ENCODE assay signal across 33 cellular contexts in genomic region chr4:1618438-1618837, GRCh38.
DNase-seq lines count a peak whose midpoint lies in the region; TF ChIP-seq lines count a peak whose summit lies in the region.
"Had no signal": no experiment of that assay in that cellular context is flagged by ENCODE, and none has a peak within 500 bp of the region (broad histone marks: within the 10 kb centered on the region; RNA-seq: fewer than 3 reads in every experiment).

No MANE protein-coding gene starts in this region.

- H3K9ac ChIP-seq in H9 (ENCODE audit: extremely low read depth, insufficient read length, low read length) (no peak overlapping the region), neuronal stem cell (ENCODE audit: low read depth, low read length, poor library complexity) (no peak overlapping the region)
- H3K9ac ChIP-seq: BLaER1; BLaER1 treated with 17β-estradiol and CSF1 and Interleukin-3, amounts not matched to agents 10 nM and 100 nM had no signal

- H3T11ph ChIP-seq in H9 (ENCODE audit: low read length): no peak overlapping the region

- H3K36me3 Mint-ChIP-seq in H9 (ENCODE audit: insufficient read depth in 1 of 3, low read depth in 3 of 3): no peaks in the 10 kb centered on the region; a peak in 1 of 7 replicates
- H3K36me3 Mint-ChIP-seq: CD14-positive monocyte; CD4-positive, alpha-beta memory T cell; CD8-positive, alpha-beta T cell had no signal

- H3K4ac ChIP-seq in H9 (ENCODE audit: low read depth, low read length) (no peak overlapping the region), neuronal stem cell (ENCODE audit: low read length) (no peak overlapping the region)

- H2AK5ac ChIP-seq in H9 (ENCODE audit: insufficient read length, low read length): no peak overlapping the region
- no peak overlapping the region for H2AK5ac ChIP-seq in neuronal stem cell (ENCODE audit: low read depth, low read length)

- no peaks in the 10 kb centered on the region for H4K20me1 ChIP-seq in H9 (ENCODE audit: control insufficient read depth, insufficient read depth, insufficient read length)
- H4K20me1 ChIP-seq: BLaER1 had no signal

- no peaks in the 10 kb centered on the region for H3K4me1 Mint-ChIP-seq in H9
- H3K4me1 Mint-ChIP-seq: CD14-positive monocyte had no signal

- no peak overlapping the region for H3K27ac Mint-ChIP-seq in H9
- H3K27ac Mint-ChIP-seq: B cell; CD14-positive monocyte; CD4-positive, alpha-beta T cell; CD8-positive, alpha-beta T cell had no signal

- H4K8ac ChIP-seq in H9 (replicated peaks; ENCODE audit: insufficient read length, low read depth, low read length): no peak overlapping the region
- no peak overlapping the region for H4K8ac ChIP-seq in neuronal stem cell (ENCODE audit: low read depth, low read length)

- peak overlapping the region; percentile 13; the same call in 1 of the 2 replicates for H3K14ac ChIP-seq in H9 (ENCODE audit: insufficient read depth, low read length)
- no peak overlapping the region for H3K14ac ChIP-seq in neuronal stem cell (ENCODE audit: low read length)

- no peaks in the 10 kb centered on the region; the same call in none of the 2 replicates for H3K27me3 Mint-ChIP-seq in H9 (ENCODE audit: low read depth)
- H3K27me3 Mint-ChIP-seq: B cell; CD4-positive, alpha-beta T cell; CD4-positive, CD25-positive, alpha-beta regulatory T cell had no signal

- no peak overlapping the region for H4K5ac ChIP-seq in H9 (ENCODE audit: insufficient read length, low read depth, low read length)

- H3K79me2 ChIP-seq in H9 (ENCODE audit: insufficient read depth, low read length): no peaks in the 10 kb centered on the region

- no peak for TF ChIP-seq POLR2A in spleen (IDR thresholded peaks at IDR 0.05)

- no peak overlapping the region for H3K56ac ChIP-seq in H9 (ENCODE audit: insufficient read length, low read depth, low read length)

- no peak overlapping the region for H3K4me3 Mint-ChIP-seq in H9
- H3K4me3 Mint-ChIP-seq: B cell; CD14-positive monocyte; CD4-positive, alpha-beta T cell; CD8-positive, alpha-beta memory T cell; CD8-positive, alpha-beta T cell had no signal

- H3K27ac ChIP-seq in H9 (ENCODE audit: insufficient read length, low read depth, low read length): no peak overlapping the region
- no peak overlapping the region for H3K27ac ChIP-seq in neuronal stem cell (replicated peaks; ENCODE audit: low read length)
- no peak overlapping the region for H3K27ac ChIP-seq in spleen
- no peak overlapping the region for H3K27ac ChIP-seq in caudate nucleus (ENCODE audit: low read depth, low read length)
- H3K27ac ChIP-seq: 22Rv1; A549; BLaER1; BLaER1 treated with 17β-estradiol and CSF1 and Interleukin-3, amounts not matched to agents 10 nM and 100 nM; C4-2B had no signal

- H3K23ac ChIP-seq in H9 (ENCODE audit: insufficient read length, low read depth, low read length): no peak overlapping the region
- H3K23ac ChIP-seq in neuronal stem cell (ENCODE audit: low read depth, low read length, poor library complexity): no peak overlapping the region

- no peak overlapping the region for H2BK5ac ChIP-seq in H9 (ENCODE audit: insufficient read length, low read length)
- H2BK5ac ChIP-seq in neuronal stem cell (ENCODE audit: low read length): no peak overlapping the region

- DNase-seq in H9 (no peak), neuronal stem cell (ENCODE audit: low spot score) (no peak), spleen (peak; percentile 56), occipital lobe (lab: John Stamatoyannopoulos, UW) (no peak), GM10266 (ENCODE audit: extremely low spot score) (no peak), caudate nucleus (lab: John Stamatoyannopoulos, UW) (no peak)
- DNase-seq: 8988T; ACHN; AML-193; BE2C; C1 segment of cervical spinal cord; Caco-2; Calu3; CD4-positive, alpha-beta memory T cell; CD4-positive, alpha-beta T cell; CD4-positive, CD25-positive, alpha-beta regulatory T cell; CD8-positive, alpha-beta memory T cell; CD8-positive, alpha-beta T cell; COR-L47; DMS 273 treated with DMSO at 0.1 percent for 48 hours; DMS153; DMS53; DMS79; DMS79 treated with DMSO at 0.1 percent for 48 hours; DND-41; EL had no signal

- H2BK20ac ChIP-seq in H9 (ENCODE audit: low read depth, low read length, poor library complexity, severe bottlenecking): no peak overlapping the region

- no peak for TF ChIP-seq CTCF in H9 (conservative IDR thresholded peaks at IDR 0.05)
- no peak for TF ChIP-seq CTCF in spleen (IDR thresholded peaks at IDR 0.05 in 8 of 11, conservative IDR thresholded peaks at IDR 0.05 in 3 of 11)
- no peak for TF ChIP-seq CTCF in GM10266 (IDR thresholded peaks at IDR 0.05; ENCODE audit: control insufficient read depth, insufficient read depth, low read depth, missing control alignments)

- H3K27me3 ChIP-seq in H9 (ENCODE audit: insufficient read depth, low read length) (no peaks in the 10 kb centered on the region), neuronal stem cell (ENCODE audit: control insufficient read depth in 3 of 3, insufficient read depth in 3 of 3, low read depth in 1 of 3, low read length in 3 of 3) (peaks cover 0 to 8% (median 0%) of the 10 kb centered on the region in 3 experiments), spleen (replicated peaks in 1 of 7) (no peaks in the 10 kb centered on the region)
- H3K27me3 ChIP-seq: BE2C; BLaER1; BLaER1 treated with 17β-estradiol and CSF1 and Interleukin-3, amounts not matched to agents 10 nM and 100 nM had no signal

- peaks cover 0 to 1% of the 10 kb centered on the region in 2 donors for H3K36me3 ChIP-seq in neuronal stem cell (replicated peaks in 1 of 2; ENCODE audit: control insufficient read depth in 2 of 2, insufficient read depth in 2 of 2, low read length in 2 of 2)
- no peaks in the 10 kb centered on the region for H3K36me3 ChIP-seq in spleen
- H3K36me3 ChIP-seq: BE2C had no signal

- no peak overlapping the region for H3K4me3 ChIP-seq in neuronal stem cell (ENCODE audit: low read length in 2 of 2)
- H3K4me3 ChIP-seq in spleen: no peak overlapping the region
- H3K4me3 ChIP-seq: A549; BLaER1; BLaER1 treated with 17β-estradiol and CSF1 and Interleukin-3, amounts not matched to agents 10 nM and 100 nM had no signal

- H2AFZ ChIP-seq in H9 (ENCODE audit: low read length) (no peak overlapping the region), neuronal stem cell (ENCODE audit: low read length) (no peak overlapping the region)

- intact Hi-C loops in spleen (cut with DNase I; ENCODE audit: low total_unique reads): no loop called here

- H3K18ac ChIP-seq in H9 (ENCODE audit: insufficient read length, low read depth, low read length) (no peak overlapping the region), neuronal stem cell (ENCODE audit: low read length) (peak overlapping the region; percentile 51)

- H2BK15ac ChIP-seq in H9 (ENCODE audit: low read depth, low read length) (no peak overlapping the region), neuronal stem cell (ENCODE audit: low read length) (no peak overlapping the region)

- no peak overlapping the region for H4K91ac ChIP-seq in H9 (ENCODE audit: insufficient read length, low read depth, low read length)
- no peak overlapping the region for H4K91ac ChIP-seq in neuronal stem cell (ENCODE audit: low read depth, low read length, poor library complexity)

- H2BK12ac ChIP-seq in H9 (ENCODE audit: insufficient read length, low read depth, low read length) (no peak overlapping the region), neuronal stem cell (ENCODE audit: low read length) (no peak overlapping the region)

- no peak overlapping the region for H2BK120ac ChIP-seq in H9 (ENCODE audit: low read depth, low read length, poor library complexity, severe bottlenecking)
- H2BK120ac ChIP-seq in neuronal stem cell (ENCODE audit: low read depth, low read length): no peak overlapping the region

- H3K23me2 ChIP-seq in H9 (ENCODE audit: insufficient read length, low read depth, low read length, poor library complexity, severe bottlenecking): no peaks in the 10 kb centered on the region

- H3K79me1 ChIP-seq in H9 (ENCODE audit: insufficient read depth, low read depth, low read length, poor library complexity, severe bottlenecking) (no peaks in the 10 kb centered on the region), neuronal stem cell (ENCODE audit: low read depth, low read length) (peaks cover 9% of the 10 kb centered on the region)

- no CpG with 5 or more reads among the region's 12 CpGs for WGBS in H9 (ENCODE audit: extremely low coverage, insufficient read length, low lambda C conversion rate)
- WGBS in neuronal stem cell (ENCODE audit: extremely low coverage in 2 of 2, insufficient read length in 2 of 2, insufficient replicate concordance in 1 of 2), 2 donors: no CpG with 5 or more reads among the region's 12 CpGs
- 84 to 91% (median 90%) methylated on average over 8 to 12 of the region's 12 CpGs for WGBS in spleen, 5 donors

- H3K9me3 ChIP-seq in H9 (ENCODE audit: control insufficient read depth, low read depth, low read length) (no peaks in the 10 kb centered on the region), neuronal stem cell (replicated peaks in 1 of 2; ENCODE audit: control insufficient read depth in 2 of 2, insufficient read depth in 1 of 2, low read depth in 1 of 2, low read length in 2 of 2) (peaks cover 5 to 7% of the 10 kb centered on the region in 2 donors), spleen (peaks cover 0 to 14% (median 10%) of the 10 kb centered on the region in 8 donors)
- H3K9me3 ChIP-seq: A549, BE2C, Caco-2 had no signal

- peaks cover 0 to 14% of the 10 kb centered on the region in 2 experiments; a peak in 2 of 5 replicates for H3K9me3 Mint-ChIP-seq in H9

- H3K4me1 ChIP-seq in H9 (ENCODE audit: insufficient read depth, low read length) (no peaks in the 10 kb centered on the region), neuronal stem cell (ENCODE audit: control insufficient read depth in 2 of 2, insufficient read depth in 1 of 2, low read depth in 1 of 2, low read length in 2 of 2) (no peaks in the 10 kb centered on the region), spleen (no peaks in the 10 kb centered on the region)
- H3K4me1 ChIP-seq: A549, BE2C, Caco-2 had no signal

- H3K4me2 ChIP-seq in H9 (ENCODE audit: insufficient read depth, insufficient read length, low read length): no peak overlapping the region
- H3K4me2 ChIP-seq in neuronal stem cell (ENCODE audit: insufficient read depth, low read length, poor library complexity, severe bottlenecking): no peak overlapping the region
- H3K4me2 ChIP-seq: A549; BLaER1; BLaER1 treated with 17β-estradiol and CSF1 and Interleukin-3, amounts not matched to agents 10 nM and 100 nM had no signal
